8 cellular contexts compared by ENCODE assay signal in genomic region chr6:28337103-28337520, GRCh38. TPM values are rescaled to one million over a fixed set of nuclear protein-coding genes. Genes with fewer than 3 reads are reported as not detected.
DNase-seq lines count a peak whose midpoint lies in the region; ATAC-seq and TF ChIP-seq lines count a peak whose summit lies in the region.

No MANE protein-coding gene starts in this region.

- H4K91ac ChIP-seq in trophoblast cell (ENCODE audit: low read depth, low read length): no peak overlapping the region

- H2AFZ ChIP-seq in trophoblast cell (ENCODE audit: insufficient read depth, low read length, poor library complexity): no peak overlapping the region

- peak; percentile 52 for DNase-seq in NB4 (ENCODE audit: low read depth)
- no peak for DNase-seq in trophoblast cell
- DNase-seq in NOMO-1 (lab: John Stamatoyannopoulos, UW; ENCODE audit: unreplicated experiment in 2 of 2): no peak
- DNase-seq in NCI-H2196 (lab: John Stamatoyannopoulos, UW; ENCODE audit: unreplicated experiment): no peak
- DNase-seq in effector CD4-positive, alpha-beta T cell: no peak

- H4K12ac ChIP-seq in trophoblast cell (ENCODE audit: low read depth, low read length): no peak overlapping the region

- H2BK120ac ChIP-seq in trophoblast cell (ENCODE audit: insufficient read depth, low read length, poor library complexity): no peak overlapping the region

- H3K79me1 ChIP-seq in trophoblast cell (ENCODE audit: low read length): peaks cover 12% of the 10 kb centered on the region

- H4K8ac ChIP-seq in trophoblast cell (ENCODE audit: low read depth, low read length): no peak overlapping the region

- no peak overlapping the region for H2BK5ac ChIP-seq in trophoblast cell (ENCODE audit: low read depth, low read length, poor library complexity)

- H3K18ac ChIP-seq in trophoblast cell (ENCODE audit: low read length): no peak overlapping the region

- H3K4ac ChIP-seq in trophoblast cell (ENCODE audit: low read depth, low read length): no peak overlapping the region

- no peak overlapping the region for H3K14ac ChIP-seq in trophoblast cell (ENCODE audit: low read length)

- no peaks in the 10 kb centered on the region for H3K9me2 ChIP-seq in DOHH2 (replicated peaks; ENCODE audit: control insufficient read depth, low read length)

- H3K27ac ChIP-seq in DOHH2 (ENCODE audit: low read depth, low read length) (peak overlapping the region; percentile 95), trophoblast cell (ENCODE audit: low read depth, low read length) (no peak overlapping the region)

- H3K23ac ChIP-seq in trophoblast cell (ENCODE audit: low read length): no peak overlapping the region

- peaks cover 16% of the 10 kb centered on the region for H3F3A ChIP-seq in DOHH2 (ENCODE audit: control insufficient read depth, insufficient read depth)

- H3K27me3 ChIP-seq in DOHH2 (ENCODE audit: control insufficient read depth, low read length) (no peaks in the 10 kb centered on the region), endocrine pancreas (ENCODE audit: control insufficient read depth, insufficient read depth, low read length) (no peaks in the 10 kb centered on the region), trophoblast cell (ENCODE audit: insufficient read depth, low read length) (no peaks in the 10 kb centered on the region)

- H3K9me3 ChIP-seq in DOHH2 (ENCODE audit: control insufficient read depth, insufficient read depth, low read length) (peaks cover 23% of the 10 kb centered on the region), endocrine pancreas (ENCODE audit: control insufficient read depth, low read length) (no peaks in the 10 kb centered on the region), trophoblast cell (ENCODE audit: insufficient read depth, low read depth, low read length) (no peaks in the 10 kb centered on the region)

- H3K4me3 ChIP-seq in DOHH2 (ENCODE audit: low read length) (peak overlapping the region; percentile 87), NB4 (ENCODE audit: low read depth, low read length) (peak overlapping the region; percentile 91), endocrine pancreas (ENCODE audit: control insufficient read depth, insufficient read depth, low read length) (peak overlapping the region; percentile 96), trophoblast cell (ENCODE audit: low read depth, low read length) (no peak overlapping the region)

- H3K4me1 ChIP-seq in DOHH2 (ENCODE audit: control insufficient read depth, low read length) (peaks cover 36% of the 10 kb centered on the region), endocrine pancreas (ENCODE audit: control insufficient read depth, insufficient read depth, low read length) (peaks cover 13% of the 10 kb centered on the region), trophoblast cell (ENCODE audit: control insufficient read depth in 1 of 2, insufficient read depth in 2 of 2, low read length in 2 of 2) (peaks cover 0 to 3% of the 10 kb centered on the region in 2 experiments)

- no peak overlapping the region for H2BK12ac ChIP-seq in trophoblast cell (ENCODE audit: low read length)

- TF ChIP-seq CTCF in DOHH2 (IDR thresholded peaks at IDR 0.05; ENCODE audit: low read depth, low read length, poor library complexity, severe bottlenecking) (no peak), NB4 (IDR thresholded peaks at IDR 0.05; ENCODE audit: low read depth, low read length) (no peak)

- TF ChIP-seq POLR2A in NB4 (IDR thresholded peaks at IDR 0.05; ENCODE audit: extremely low read depth, insufficient read length): no peak

- H2AK5ac ChIP-seq in trophoblast cell (ENCODE audit: low read length): no peak overlapping the region

- H3K9ac ChIP-seq in endocrine pancreas (ENCODE audit: control insufficient read depth, insufficient read depth, low read length) (peak overlapping the region; percentile 32), trophoblast cell (ENCODE audit: low read length) (no peak overlapping the region)

- 0 out of 2 replicates have a peak, but pooled peaks cover 5% of the 10 kb centered on the region for H3K36me3 ChIP-seq in DOHH2 (ENCODE audit: control insufficient read depth, low read length)
- H3K36me3 ChIP-seq in endocrine pancreas (ENCODE audit: control insufficient read depth, insufficient read depth, low read length): no peaks in the 10 kb centered on the region
- no peaks in the 10 kb centered on the region for H3K36me3 ChIP-seq in trophoblast cell (ENCODE audit: control insufficient read depth in 1 of 2, insufficient read depth in 2 of 2, low read length in 2 of 2)

- H3K79me2 ChIP-seq in DOHH2 (ENCODE audit: control insufficient read depth, low read length) (no peaks in the 10 kb centered on the region), trophoblast cell (ENCODE audit: control insufficient read depth, insufficient read depth, low read length, poor library complexity) (peaks cover 2% of the 10 kb centered on the region)

- ATAC-seq in GM18498 (IDR thresholded peaks at IDR 0.05; ENCODE audit: unreplicated experiment): no peak

- no peaks in the 10 kb centered on the region for H4K20me1 ChIP-seq in DOHH2 (ENCODE audit: control insufficient read depth, insufficient read depth, low read depth, low read length)

- H3K4me2 ChIP-seq in DOHH2 (ENCODE audit: low read length): peak overlapping the region; percentile 97
- H3K4me2 ChIP-seq in trophoblast cell (ENCODE audit: low read length): peak overlapping the region; percentile 95

RNA-seq across cellular contexts. Expression of gene ZSCAN31, which starts 1.2 kb away (rescaled TPM):
- 2.0 TPM in 2 replicates for polyA plus RNA-seq in trophoblast cell (2013)

RNA-seq across cellular contexts. Expression of gene ZKSCAN3, which starts 12.6 kb away (rescaled TPM):
- 3.1 and 3.3 TPM in 2 replicates for polyA plus RNA-seq in trophoblast cell (2013)

RNA-seq across cellular contexts. Expression of gene PGBD1, which starts 55.7 kb away (rescaled TPM):
- polyA plus RNA-seq in trophoblast cell (2013): 4.1 and 4.3 TPM in 2 replicates
